ENCODE assay signal across 20 cellular contexts in the genomic region with DNA sequence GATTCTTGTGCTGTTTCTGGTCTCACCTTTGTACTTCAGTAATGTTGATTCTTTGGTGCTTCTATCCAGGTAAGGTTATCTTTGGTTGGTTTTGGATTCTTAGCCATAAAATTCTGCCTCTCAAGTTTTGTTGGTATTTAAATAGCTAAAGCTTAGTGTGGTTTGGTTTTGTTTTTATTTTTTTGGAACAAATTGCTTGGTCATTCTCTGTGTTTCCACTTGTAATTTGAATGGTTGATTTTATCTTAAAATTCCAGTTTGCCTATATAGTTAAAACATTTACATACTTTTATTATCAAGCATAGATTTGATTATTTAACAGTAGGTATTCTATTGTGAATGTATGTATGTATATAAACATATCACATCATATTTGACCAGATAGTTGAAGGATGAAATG.
"Had no signal": no experiment of that assay in that cellular context is flagged by ENCODE, and none has a peak within 500 bp of the region (broad histone marks: within the 10 kb centered on the region; RNA-seq: fewer than 3 reads in every experiment).

No MANE protein-coding gene starts in this region.

- H3K9me2 ChIP-seq: SK-N-SH had no signal

- DNase-seq: Karpas-422, KG1, MM.1S, NCI-H1092 treated with DMSO at 0.1 percent for 48 hours, NCI-H1436, NCI-H187, NCI-H2029, NCI-H2081 treated with DMSO at 0.1 percent for 48 hours, NCI-H2171, NCI-H226, NCI-H446, NCI-H510A, NCI-H524 treated with DMSO at 0.1 percent for 48 hours, NCI-H69, NCI-H774, PC-3, SHP77, SK-N-SH had no signal

- ATAC-seq: Panc1, PC-3 had no signal

- H3K9me3 ChIP-seq: SK-N-SH had no signal

- H3K27ac ChIP-seq: RWPE1 had no signal

- H3K4me2 ChIP-seq: SK-N-SH had no signal
